ENCODE assay signal across 10 cellular contexts in the genomic region with DNA sequence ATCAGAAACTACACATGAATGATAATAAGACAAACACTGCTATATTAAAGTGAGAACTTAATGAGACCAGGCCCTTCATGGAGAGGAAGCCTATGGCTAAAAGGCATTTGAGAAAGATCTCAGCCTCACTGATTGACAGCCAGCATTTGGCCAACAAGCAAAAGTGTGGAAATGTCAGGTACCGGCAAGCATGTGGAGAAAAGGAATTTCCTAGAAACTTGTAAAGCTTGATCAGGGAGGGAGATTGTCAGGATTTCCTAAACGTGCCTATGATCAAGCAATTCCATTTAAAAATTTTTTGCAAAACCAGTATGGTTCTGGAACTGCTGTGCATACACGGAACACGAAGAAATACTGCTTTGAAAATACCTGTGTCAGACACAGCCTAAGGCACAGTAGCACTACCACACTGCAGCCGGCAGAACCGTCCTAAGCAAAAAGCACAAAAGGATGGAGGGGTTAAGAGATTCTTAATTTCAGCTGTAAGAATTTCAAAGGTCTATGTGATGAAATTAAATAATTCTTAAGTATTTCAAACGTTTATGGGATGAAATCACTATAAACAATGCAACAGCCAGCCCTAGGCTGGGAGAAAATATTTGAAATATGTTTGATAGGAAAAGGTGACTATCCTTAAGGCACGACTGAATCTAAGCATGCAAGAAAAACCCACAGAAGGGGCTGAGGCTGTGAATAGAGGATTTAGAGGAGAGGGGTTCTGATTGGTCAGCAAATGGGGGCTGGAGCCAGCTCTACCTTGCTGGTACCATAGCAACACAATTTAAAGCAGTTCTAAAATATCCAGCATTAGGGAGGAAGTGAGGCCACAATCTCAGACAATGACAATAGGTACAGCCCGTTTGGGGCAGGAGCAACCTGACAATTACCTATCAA.
A peak's percentile ranks its signal among the peaks of the same experiment; 100 is the strongest.
DNase-seq lines count a peak whose midpoint lies in the region; ATAC-seq, FAIRE-seq and TF ChIP-seq lines count a peak whose summit lies in the region.
"Had no signal": no experiment of that assay in that cellular context is flagged by ENCODE, and none has a peak within 500 bp of the region (broad histone marks: within the 10 kb centered on the region; RNA-seq: fewer than 3 reads in every experiment).

No MANE protein-coding gene starts in this region.

- H4K5ac ChIP-seq in mesendoderm (ENCODE audit: low read length): no peak overlapping the region

- no peak for TF ChIP-seq CTCF in RWPE1 (conservative IDR thresholded peaks at IDR 0.05; ENCODE audit: low read depth)
- TF ChIP-seq CTCF in gastrocnemius medialis (IDR thresholded peaks at IDR 0.05 in 4 of 5, conservative IDR thresholded peaks at IDR 0.05 in 1 of 5): no peak

- no peak overlapping the region for H3K4me2 ChIP-seq in mesendoderm (ENCODE audit: low read length)

- TF ChIP-seq POLR2A in gastrocnemius medialis (IDR thresholded peaks at IDR 0.05): no peak

- H3K9ac ChIP-seq in mesendoderm (ENCODE audit: low read length): no peak overlapping the region

- H2BK120ac ChIP-seq in mesendoderm (ENCODE audit: low read depth, low read length): no peak overlapping the region

- H3K4ac ChIP-seq in mesendoderm (ENCODE audit: low read depth, low read length): no peak overlapping the region

- no peaks in the 10 kb centered on the region for H3K36me3 ChIP-seq in mesendoderm (ENCODE audit: control insufficient read depth, insufficient read depth, low read length)
- no peaks in the 10 kb centered on the region for H3K36me3 ChIP-seq in gastrocnemius medialis

- H3K27me3 ChIP-seq in mesendoderm (ENCODE audit: insufficient read depth, low read length, poor library complexity): no peaks in the 10 kb centered on the region
- H3K27me3 ChIP-seq in gastrocnemius medialis: no peaks in the 10 kb centered on the region

- H3K56ac ChIP-seq in mesendoderm (ENCODE audit: low read length): no peak overlapping the region

- DNase-seq in AG08395 (ENCODE audit: low spot score): peak; percentile 28
- DNase-seq in mesendoderm: peak; percentile 23
- DNase-seq in DMS79 (lab: John Stamatoyannopoulos, UW): no peak
- DNase-seq in RWPE1 (ENCODE audit: low spot score): no peak
- DNase-seq in gastrocnemius medialis: no peak
- DNase-seq: activated naive CD4-positive, alpha-beta T cell; NCI-H1436 had no signal

- CTCF ChIA-PET in RWPE1 (lab: Yijun Ruan, JAX): no interaction called here

- H2BK15ac ChIP-seq in mesendoderm (replicated peaks; ENCODE audit: low read depth): no peak overlapping the region

- no peak overlapping the region for H2AK5ac ChIP-seq in mesendoderm (ENCODE audit: low read length)

- H2BK5ac ChIP-seq in mesendoderm (ENCODE audit: low read length): no peak overlapping the region

- in situ Hi-C loops in gastrocnemius medialis (cut with MboI; ENCODE audit: low sequenced_read_pairs in 4 of 4): no loop called here

- FAIRE-seq in G401.6 (lab: Jason Lieb, UNC): peak; percentile 99

- WGBS in mesendoderm (ENCODE audit: extremely low coverage, insufficient coverage, low lambda C conversion rate): no CpG with 5 or more reads among the region's 9 CpGs

- H3K4me1 ChIP-seq in mesendoderm (ENCODE audit: control insufficient read depth, low read depth, low read length) (peaks cover 4% of the 10 kb centered on the region), gastrocnemius medialis (no peaks in the 10 kb centered on the region)

- no peaks in the 10 kb centered on the region for H3K79me2 ChIP-seq in mesendoderm (ENCODE audit: control insufficient read depth, insufficient read depth, low read length)

- no peaks in the 10 kb centered on the region for H3K9me3 ChIP-seq in gastrocnemius medialis

- H3K27ac ChIP-seq in angular gyrus (ENCODE audit: low read depth, low read length) (peak overlapping the region; percentile 44), mesendoderm (ENCODE audit: low read depth, low read length) (no peak overlapping the region), RWPE1 (no peak overlapping the region), gastrocnemius medialis (peak overlapping the region in 1 of 4 donors; percentile 85)

- H4K8ac ChIP-seq in mesendoderm (ENCODE audit: low read depth, low read length): no peak overlapping the region

- intact Hi-C loops in gastrocnemius medialis (cut with DNase I; ENCODE audit: low total_unique reads): no loop called here

- ATAC-seq in GM21447 (IDR thresholded peaks at IDR 0.05; ENCODE audit: unreplicated experiment) (no peak), gastrocnemius medialis (no peak)

- no peak overlapping the region for H3K23ac ChIP-seq in mesendoderm (ENCODE audit: low read length)

- H3K4me3 ChIP-seq in mesendoderm (ENCODE audit: low read length) (no peak overlapping the region), gastrocnemius medialis (no peak overlapping the region)

- H3K18ac ChIP-seq in mesendoderm (ENCODE audit: low read length): no peak overlapping the region

- H3K79me1 ChIP-seq in mesendoderm (ENCODE audit: low read length): no peaks in the 10 kb centered on the region

- POLR2A ChIA-PET in RWPE1 (lab: Yijun Ruan, JAX; ENCODE audit: low non-redundant PET): no interaction called here

Comparison
In these comparisons a context has a peak if more than half of its experiments do, and no peak if none do; other contexts are left out.
1. DNase-seq: peak in AG08395 (single experiment) and mesendoderm (single experiment); none in DMS79 (single experiment), RWPE1 (single experiment) and gastrocnemius medialis (0 of 2).